Comparison of ENCODE assay signal across 13 cellular contexts in genomic region chr7:84524714-84525694, GRCh38.
A peak's percentile ranks its signal among the peaks of the same experiment; 100 is the strongest.
DNase-seq lines count a peak whose midpoint lies in the region; ATAC-seq and TF ChIP-seq lines count a peak whose summit lies in the region.
"Had no signal": no experiment of that assay in that cellular context is flagged by ENCODE, and none has a peak within 500 bp of the region (broad histone marks: within the 10 kb centered on the region; RNA-seq: fewer than 3 reads in every experiment).

No MANE protein-coding gene starts in this region.

- peak overlapping the region; percentile 7; the same call in 1 of the 2 replicates for H2AFZ ChIP-seq in GM23338

- no peak overlapping the region for H3K27ac ChIP-seq in GM23338 (ENCODE audit: low read depth)
- H3K27ac ChIP-seq: heart left ventricle, testis had no signal

- H3K4me2 ChIP-seq in GM23338, result no peak overlapping the region

- H3K27me3 Mint-ChIP-seq in GM23338 (ENCODE audit: insufficient read depth, low read depth, poor library complexity), result peaks cover 3% of the 10 kb centered on the region

- no peaks in the 10 kb centered on the region for H3K9me2 ChIP-seq in GM23338 (ENCODE audit: insufficient read depth)

- TF ChIP-seq CTCF in GM23338 (conservative IDR thresholded peaks at IDR 0.05; ENCODE audit: low read depth in 2 of 2), result no peak
- no peak for TF ChIP-seq CTCF in foreskin fibroblast (IDR thresholded peaks at IDR 0.05; ENCODE audit: low read depth, low read length)

- ATAC-seq in GM23338 (no peak), GM19023 (IDR thresholded peaks at IDR 0.05; ENCODE audit: unreplicated experiment) (no peak), GM21717 (IDR thresholded peaks at IDR 0.05; ENCODE audit: unreplicated experiment) (no peak)
- ATAC-seq in stimulated activated effector memory CD8-positive, alpha-beta T cell treated with anti-CD3 and anti-CD28 coated beads, Interleukin-12 subunit alpha, Interleukin-12 subunit beta, amount 100 ng/mL, for 72 hours, result no peak
- ATAC-seq: heart left ventricle had no signal

- H4K20me1 ChIP-seq in GM23338 (replicated peaks; ENCODE audit: insufficient read depth), result no peaks in the 10 kb centered on the region

- no peak overlapping the region for H3K4me3 Mint-ChIP-seq in GM23338
- H3K4me3 Mint-ChIP-seq in stimulated activated effector memory CD8-positive, alpha-beta T cell treated with anti-CD3 and anti-CD28 coated beads, Interleukin-12 subunit alpha, Interleukin-12 subunit beta, amount 100 ng/mL, for 72 hours, result no peak overlapping the region
- H3K4me3 Mint-ChIP-seq: T-helper 2 cell treated with Interferon-gamma antibody and Interleukin-4, amounts not matched to agents 5 μg/mL and 100 μg/mL, for 36 hours had no signal

- H3K36me3 Mint-ChIP-seq in GM23338 (ENCODE audit: low read depth), result no peaks in the 10 kb centered on the region; the same call in 1 of the 3 replicates
- H3K36me3 Mint-ChIP-seq in stimulated activated effector memory CD8-positive, alpha-beta T cell treated with anti-CD3 and anti-CD28 coated beads, Interleukin-12 subunit alpha, Interleukin-12 subunit beta, amount 100 ng/mL, for 72 hours, result no peaks in the 10 kb centered on the region

- no peaks in the 10 kb centered on the region for H3K27me3 ChIP-seq in GM23338 (ENCODE audit: insufficient read depth)
- H3K27me3 ChIP-seq: heart left ventricle, testis had no signal

- peaks cover 10% of the 10 kb centered on the region; the same call in 2 of the 3 replicates for H3K9me3 Mint-ChIP-seq in GM23338
- no peaks in the 10 kb centered on the region for H3K9me3 Mint-ChIP-seq in stimulated activated effector memory CD8-positive, alpha-beta T cell treated with anti-CD3 and anti-CD28 coated beads, Interleukin-12 subunit alpha, Interleukin-12 subunit beta, amount 100 ng/mL, for 72 hours
- H3K9me3 Mint-ChIP-seq: T-helper 2 cell treated with Interferon-gamma antibody and Interleukin-4, amounts not matched to agents 5 μg/mL and 100 μg/mL, for 36 hours had no signal

- H3K4me3 ChIP-seq in GM23338, result no peak overlapping the region
- no peak overlapping the region for H3K4me3 ChIP-seq in foreskin fibroblast (ENCODE audit: low read depth in 1 of 2, low read length in 2 of 2)
- H3K4me3 ChIP-seq in skeletal muscle cell (ENCODE audit: low read depth, low read length), result no peak overlapping the region
- H3K4me3 ChIP-seq: heart left ventricle, testis had no signal

- DNase-seq in GM23338 (ENCODE audit: low spot score) (no peak), amniotic epithelial cell (ENCODE audit: low read depth) (peak; percentile 82), foreskin fibroblast (peak; percentile 71 to 82), skeletal muscle cell (ENCODE audit: low read depth) (peak; percentile 36), C1 segment of cervical spinal cord (lab: John Stamatoyannopoulos, UW) (no peak)
- no peak for DNase-seq in stimulated activated effector memory CD8-positive, alpha-beta T cell treated with anti-CD3 and anti-CD28 coated beads, Interleukin-12 subunit alpha, Interleukin-12 subunit beta, amount 100 ng/mL, for 72 hours (ENCODE audit: low spot score in 2 of 2)
- DNase-seq: activated naive CD4-positive, alpha-beta T cell; heart left ventricle; Karpas-422; testis had no signal

- H3K36me3 ChIP-seq in GM23338 (ENCODE audit: insufficient read depth), result no peaks in the 10 kb centered on the region
- H3K36me3 ChIP-seq: heart left ventricle had no signal

- peaks cover 10% of the 10 kb centered on the region for H3K4me1 Mint-ChIP-seq in GM23338
- H3K4me1 Mint-ChIP-seq in stimulated activated effector memory CD8-positive, alpha-beta T cell treated with anti-CD3 and anti-CD28 coated beads, Interleukin-12 subunit alpha, Interleukin-12 subunit beta, amount 100 ng/mL, for 72 hours, result no peaks in the 10 kb centered on the region

- H3K27ac Mint-ChIP-seq in GM23338, result no peak overlapping the region
- H3K27ac Mint-ChIP-seq in stimulated activated effector memory CD8-positive, alpha-beta T cell treated with anti-CD3 and anti-CD28 coated beads, Interleukin-12 subunit alpha, Interleukin-12 subunit beta, amount 100 ng/mL, for 72 hours, result no peak overlapping the region
- H3K27ac Mint-ChIP-seq: T-helper 2 cell treated with Interferon-gamma antibody and Interleukin-4, amounts not matched to agents 5 μg/mL and 100 μg/mL, for 36 hours had no signal

- H3K79me2 ChIP-seq in GM23338 (replicated peaks; ENCODE audit: insufficient read depth), result no peaks in the 10 kb centered on the region

- H3F3A ChIP-seq in GM23338 (replicated peaks; ENCODE audit: low read depth), result no peaks in the 10 kb centered on the region

- H3K4me1 ChIP-seq in GM23338 (ENCODE audit: insufficient read depth), result no peaks in the 10 kb centered on the region
- H3K4me1 ChIP-seq: heart left ventricle, testis had no signal

TF ChIP-seq in GM23338, 12 proteins besides CTCF, POLR2A, EP300 and RAD21 (continues in another document):
- TF ChIP-seq ZNF462 (CRISPR knock-in tag; IDR thresholded peaks at IDR 0.05) (no peak), NANOG (IDR thresholded peaks at IDR 0.05; ENCODE audit: borderline replicate concordance) (no peak), ETS1 (IDR thresholded peaks at IDR 0.05) (no peak), STAT1 (IDR thresholded peaks at IDR 0.05; ENCODE audit: unreplicated experiment) (no peak)

Comparison
In these comparisons a context has a peak if more than half of its experiments do, and no peak if none do; other contexts are left out.
1. DNase-seq: peak in amniotic epithelial cell (single experiment), foreskin fibroblast (2 of 2) and skeletal muscle cell (single experiment); none in GM23338 (single experiment), C1 segment of cervical spinal cord (0 of 14) and stimulated activated effector memory CD8-positive, alpha-beta T cell treated with anti-CD3 and anti-CD28 coated beads, Interleukin-12 subunit alpha, Interleukin-12 subunit beta, amount 100 ng/mL, for 72 hours (0 of 2).